In genomic region chr18:811192-812122, GRCh38 we compare ENCODE assay signal across 8 cellular contexts. TPM values are rescaled to one million over a fixed set of nuclear protein-coding genes. Genes with fewer than 3 reads are reported as not detected.
DNase-seq lines count a peak whose midpoint lies in the region; ATAC-seq and TF ChIP-seq lines count a peak whose summit lies in the region.

No MANE protein-coding gene starts in this region.

- H2AFZ ChIP-seq in HCT116 (ENCODE audit: low read depth, low read length, poor library complexity, severe bottlenecking), result no peak overlapping the region

- peaks cover 6% of the 10 kb centered on the region for H3K36me3 Mint-ChIP-seq in MCF 10A (ENCODE audit: insufficient read depth, unreplicated experiment)

- no peak for TF ChIP-seq POLR2A in HCT116 (IDR thresholded peaks at IDR 0.05; ENCODE audit: borderline replicate concordance, extremely low read depth, insufficient read depth, insufficient read length)

- RAD21 ChIA-PET in HCT116 (lab: Charles Lee; ENCODE audit: low non-redundant PET in 1 of 2, low total read pairs in 2 of 2, uncharacterized antibody in 2 of 2, unreplicated experiment in 2 of 2), result no interaction called here

- H3K9me3 ChIP-seq in HCT116 (ENCODE audit: control insufficient read depth in 1 of 2, insufficient read depth in 1 of 2, low read depth in 1 of 2, low read length in 2 of 2), result no peaks in the 10 kb centered on the region

- peak overlapping the region; percentile 81 for H3K27ac ChIP-seq in HCT116 (ENCODE audit: low read depth, low read length)

- no peaks in the 10 kb centered on the region for H3K36me3 ChIP-seq in HCT116 (ENCODE audit: control insufficient read depth in 1 of 2, insufficient read depth in 2 of 2, low read length in 2 of 2)

- peak; percentile 65 for ATAC-seq in HCT116
- ATAC-seq in stimulated activated naive CD8-positive, alpha-beta T cell treated with anti-CD3 and anti-CD28 coated beads, Interleukin-15, Interleukin-2, amounts not matched to agents 100 U/mL and 50 U/mL, for 24 hours, result no peak

- H3K27me3 Mint-ChIP-seq in MCF 10A (ENCODE audit: insufficient read depth, unreplicated experiment), result no peaks in the 10 kb centered on the region

- intact Hi-C loops in HCT116 (cut with micrococcal nuclease), result no loop called here
- intact Hi-C loops in MCF 10A (cut with micrococcal nuclease), result loop anchor here (5.0 kb wide), 1 partner anchor 69 kb away; no protein-coding TSS in a partner anchor

- POLR2A ChIA-PET in HCT116 (lab: Charles Lee) (no interaction called here), MCF 10A (lab: Yijun Ruan, JAX) (interaction anchor here (0.6 to 3.9 kb wide), 14 partner anchors 11 to 1845 kb away, joined by 3 to 27 read pairs (median 4); no protein-coding TSS in a partner anchor)

- peaks cover 53% of the 10 kb centered on the region for H3K79me2 ChIP-seq in HCT116 (ENCODE audit: insufficient read depth, low read length)

- peak overlapping the region; percentile 95 for H3K4me3 Mint-ChIP-seq in MCF 10A (ENCODE audit: unreplicated experiment)

- CTCF ChIA-PET in HCT116 (lab: Charles Lee), result interaction anchor here (1.3 kb wide), 1 partner anchor 19 kb away, joined by 3 read pairs; no protein-coding TSS in a partner anchor
- CTCF ChIA-PET in MCF 10A (lab: Yijun Ruan, JAX), result interaction anchor here (0.7 to 7.8 kb wide), 4 partner anchors 20 to 543 kb away, joined by 3 to 54 read pairs (median 5); no protein-coding TSS in a partner anchor

- H3K9ac ChIP-seq in HCT116 (ENCODE audit: low read length), result peak overlapping the region; percentile 86

- peak overlapping the region; percentile 84 to 91 for H3K4me3 ChIP-seq in HCT116 (replicated peaks in 1 of 2; ENCODE audit: low read depth in 1 of 2, low read length in 2 of 2)

- no peaks in the 10 kb centered on the region for H3K9me3 Mint-ChIP-seq in MCF 10A (ENCODE audit: unreplicated experiment)

- peaks cover 11 to 18% of the 10 kb centered on the region in 2 experiments for H3K4me1 ChIP-seq in HCT116 (ENCODE audit: control insufficient read depth in 1 of 2, insufficient read depth in 2 of 2, low read length in 2 of 2)

- TSS peak; percentile 55 for BruUV-seq in HCT116 (replicated peaks; lab: Mats Ljungman, UMichigan)
- TSS peak; percentile 49 for BruUV-seq in MCF 10A (replicated peaks; lab: Mats Ljungman, UMichigan)

- peaks cover 29% of the 10 kb centered on the region for H3K4me1 Mint-ChIP-seq in MCF 10A (ENCODE audit: insufficient read depth, unreplicated experiment)

- no peak for TF ChIP-seq RAD21 in HCT116 (IDR thresholded peaks at IDR 0.05; ENCODE audit: low read depth)

- H3K27ac Mint-ChIP-seq in MCF 10A (ENCODE audit: low read depth, unreplicated experiment), result peak overlapping the region; percentile 99

- DNase-seq in NCI-H748 (lab: John Stamatoyannopoulos, UW; ENCODE audit: unreplicated experiment) (peak; percentile 64), NCI-H748 treated with DMSO at 0.1 percent for 48 hours (lab: John Stamatoyannopoulos, UW) (no peak), HCT116 (ENCODE audit: low read depth, low spot score) (no peak), NCI-H2081 treated with DMSO at 0.1 percent for 48 hours (lab: John Stamatoyannopoulos, UW) (peak; percentile 9), MCF 10A (ENCODE audit: unreplicated experiment) (peak; percentile 60), kidney tubule cell (ENCODE audit: low spot score) (peak; percentile 17), GF-D8 (lab: John Stamatoyannopoulos, UW) (no peak)
- peak; percentile 33 for DNase-seq in stimulated activated naive CD8-positive, alpha-beta T cell treated with anti-CD3 and anti-CD28 coated beads, Interleukin-15, Interleukin-2, amounts not matched to agents 100 U/mL and 50 U/mL, for 24 hours

- TF ChIP-seq CTCF in HCT116 (IDR thresholded peaks at IDR 0.05 in 2 of 3, conservative IDR thresholded peaks at IDR 0.05 in 1 of 3; ENCODE audit: borderline replicate concordance in 1 of 3, insufficient read depth in 1 of 3, low read depth in 2 of 3, low read length in 2 of 3), result no peak
- TF ChIP-seq CTCF in MCF 10A (IDR thresholded peaks at IDR 0.05; ENCODE audit: unreplicated experiment), result no peak

- peak overlapping the region; percentile 89 for H3K4me2 ChIP-seq in HCT116 (ENCODE audit: low read length)

- H3K9me2 ChIP-seq in HCT116 (ENCODE audit: insufficient read depth), result no peaks in the 10 kb centered on the region

- no peaks in the 10 kb centered on the region for H3K27me3 ChIP-seq in HCT116 (ENCODE audit: insufficient read depth, low read length)

- H4K20me1 ChIP-seq in HCT116 (ENCODE audit: insufficient read depth), result 0 out of 2 replicates have a peak, but pooled peaks cover 11% of the 10 kb centered on the region

TF ChIP-seq in HCT116, 20 proteins besides CTCF, POLR2A, EP300 and RAD21:
- no peak for TF ChIP-seq SRF (IDR thresholded peaks at IDR 0.05; ENCODE audit: low read depth)
- TF ChIP-seq FOSL1 (IDR thresholded peaks at IDR 0.05; ENCODE audit: low read depth), result no peak
- no peak for TF ChIP-seq SP1 (IDR thresholded peaks at IDR 0.05; ENCODE audit: low read depth)
- TF ChIP-seq ZFX (IDR thresholded peaks at IDR 0.05), result peak; percentile 94; the same call in 1 of the 2 replicates
- TF ChIP-seq EZH2 (IDR thresholded peaks at IDR 0.05), result no peak
- TF ChIP-seq CBX3 (IDR thresholded peaks at IDR 0.05; ENCODE audit: low read depth), result no peak
- TF ChIP-seq CEBPB (IDR thresholded peaks at IDR 0.05; ENCODE audit: low read depth), result no peak

RNA-seq across cellular contexts. Expression of gene YES1, which starts 0.6 kb away (rescaled TPM):
- 84.5 TPM for total RNA-seq in HCT116 (2021; ENCODE audit: unreplicated experiment)
- polyA plus RNA-seq in HCT116 (2012), result 22.0 and 26.0 TPM in 2 replicates
- 60.4 and 81.7 TPM in 2 replicates for total RNA-seq in MCF 10A (2022)

Comparison
In these comparisons a context has a peak if more than half of its experiments do, and no peak if none do; other contexts are left out.
1. DNase-seq: peak in NCI-H748 (single experiment), NCI-H2081 treated with DMSO at 0.1 percent for 48 hours (single experiment), MCF 10A (single experiment), kidney tubule cell (single experiment) and stimulated activated naive CD8-positive, alpha-beta T cell treated with anti-CD3 and anti-CD28 coated beads, Interleukin-15, Interleukin-2, amounts not matched to agents 100 U/mL and 50 U/mL, for 24 hours (single experiment); none in NCI-H748 treated with DMSO at 0.1 percent for 48 hours (single experiment), HCT116 (single experiment) and GF-D8 (single experiment).